In the genomic region with DNA sequence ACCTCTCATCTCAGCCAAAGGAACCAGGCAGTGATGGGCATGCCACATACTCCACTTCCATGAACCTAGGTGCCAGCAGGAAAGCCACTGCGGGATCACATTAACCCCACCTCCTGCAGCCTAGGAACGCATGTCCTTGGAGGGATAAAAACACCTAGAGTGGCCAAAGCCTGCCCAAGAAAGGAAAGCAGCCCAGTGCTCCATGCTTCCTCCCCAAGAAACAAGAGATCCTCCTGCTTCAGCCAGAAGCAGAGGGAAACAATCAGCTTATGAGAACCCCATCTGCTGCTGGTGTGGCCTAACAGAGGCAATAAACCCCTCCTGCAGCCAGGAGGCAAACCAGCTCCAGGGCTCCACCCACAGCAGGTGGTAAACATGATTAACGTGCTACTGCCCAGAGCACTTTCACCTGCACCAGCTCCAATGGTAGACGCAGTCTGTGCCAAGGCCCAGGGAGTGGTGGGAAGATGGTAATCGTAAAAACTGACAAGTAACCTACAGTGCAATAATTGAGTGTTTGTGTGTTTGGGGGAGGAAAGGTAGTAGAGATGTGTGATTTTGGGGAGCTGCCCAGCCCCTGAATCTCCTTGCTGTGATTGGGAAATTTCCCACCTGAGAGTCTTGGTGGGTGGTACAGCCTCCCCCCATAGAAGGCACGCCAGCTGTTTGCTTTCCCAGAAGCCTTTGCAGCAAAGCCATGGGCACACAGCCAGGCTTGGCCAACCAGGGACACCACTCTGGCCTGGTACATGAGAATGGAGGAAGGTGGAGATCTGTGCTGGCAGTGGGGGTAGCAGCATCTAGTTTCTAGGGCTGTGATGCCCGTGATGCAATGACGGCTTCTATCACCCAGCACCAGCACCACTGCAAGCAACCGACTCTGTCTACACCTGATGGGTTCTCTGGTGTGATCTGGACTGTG, we compare ENCODE assay signal across 13 cellular contexts. TPM values are rescaled to one million over a fixed set of nuclear protein-coding genes. Genes with fewer than 3 reads are reported as not detected.
DNase-seq lines count a peak whose midpoint lies in the region; ATAC-seq and TF ChIP-seq lines count a peak whose summit lies in the region.
"Had no signal": no experiment of that assay in that cellular context is flagged by ENCODE, and none has a peak within 500 bp of the region (broad histone marks: within the 10 kb centered on the region; RNA-seq: fewer than 3 reads in every experiment).

No MANE protein-coding gene starts in this region.

- H3K27ac Mint-ChIP-seq in stimulated activated naive CD8-positive, alpha-beta T cell treated with anti-CD3 and anti-CD28 coated beads, Interleukin-15, Interleukin-2, amounts not matched to agents 100 ng/mL and 50 ng/mL, for 24 hours, result peak overlapping the region; percentile 37
- H3K27ac Mint-ChIP-seq in stimulated activated naive CD8-positive, alpha-beta T cell treated with anti-CD3 and anti-CD28 coated beads, Interleukin-15, amount 100 ng/mL, for 72 hours, result peak overlapping the region in 1 of 2 donors; percentile 21
- H3K27ac Mint-ChIP-seq in activated CD4-positive, alpha-beta T cell treated with anti-CD3 and anti-CD28 coated beads, Interleukin-2, amount 10 ng/mL, durations not matched to agents 7 days and 5 days, result no peak overlapping the region
- H3K27ac Mint-ChIP-seq: activated CD4-positive, alpha-beta memory T cell treated with anti-CD3 and anti-CD28 coated beads for 36 hours; activated naive CD4-positive, alpha-beta T cell treated with anti-CD3 and anti-CD28 coated beads for 36 hours had no signal

- no peaks in the 10 kb centered on the region for H3K9me3 Mint-ChIP-seq in stimulated activated naive CD8-positive, alpha-beta T cell treated with anti-CD3 and anti-CD28 coated beads, Interleukin-15, Interleukin-2, amounts not matched to agents 100 ng/mL and 50 ng/mL, for 24 hours
- H3K9me3 Mint-ChIP-seq in stimulated activated naive CD8-positive, alpha-beta T cell treated with anti-CD3 and anti-CD28 coated beads, Interleukin-15, amount 100 ng/mL, for 72 hours, result peaks cover 0 to 6% of the 10 kb centered on the region in 2 donors
- H3K9me3 Mint-ChIP-seq in activated CD4-positive, alpha-beta T cell treated with anti-CD3 and anti-CD28 coated beads, Interleukin-2, amount 10 ng/mL, durations not matched to agents 7 days and 5 days, result peaks cover 7% of the 10 kb centered on the region
- H3K9me3 Mint-ChIP-seq: activated CD4-positive, alpha-beta memory T cell treated with anti-CD3 and anti-CD28 coated beads for 36 hours; activated naive CD4-positive, alpha-beta T cell treated with anti-CD3 and anti-CD28 coated beads for 36 hours; central memory CD8-positive, alpha-beta T cell had no signal

- no peak overlapping the region for H3K4me3 Mint-ChIP-seq in stimulated activated naive CD8-positive, alpha-beta T cell treated with anti-CD3 and anti-CD28 coated beads, Interleukin-15, Interleukin-2, amounts not matched to agents 100 ng/mL and 50 ng/mL, for 24 hours
- no peak overlapping the region for H3K4me3 Mint-ChIP-seq in stimulated activated naive CD8-positive, alpha-beta T cell treated with anti-CD3 and anti-CD28 coated beads, Interleukin-15, amount 100 ng/mL, for 72 hours
- H3K4me3 Mint-ChIP-seq in activated CD4-positive, alpha-beta T cell treated with anti-CD3 and anti-CD28 coated beads, Interleukin-2, amount 10 ng/mL, durations not matched to agents 7 days and 5 days, result no peak overlapping the region
- H3K4me3 Mint-ChIP-seq: activated CD4-positive, alpha-beta memory T cell treated with anti-CD3 and anti-CD28 coated beads for 36 hours; activated naive CD4-positive, alpha-beta T cell treated with anti-CD3 and anti-CD28 coated beads for 36 hours; central memory CD8-positive, alpha-beta T cell had no signal

- peaks cover 58% of the 10 kb centered on the region for H3K4me1 Mint-ChIP-seq in stimulated activated naive CD8-positive, alpha-beta T cell treated with anti-CD3 and anti-CD28 coated beads, Interleukin-15, Interleukin-2, amounts not matched to agents 100 ng/mL and 50 ng/mL, for 24 hours (ENCODE audit: low read depth)
- peaks cover 47% of the 10 kb centered on the region for H3K4me1 Mint-ChIP-seq in stimulated activated naive CD8-positive, alpha-beta T cell treated with anti-CD3 and anti-CD28 coated beads, Interleukin-15, amount 100 ng/mL, for 72 hours
- peaks cover 27% of the 10 kb centered on the region for H3K4me1 Mint-ChIP-seq in activated CD4-positive, alpha-beta T cell treated with anti-CD3 and anti-CD28 coated beads, Interleukin-2, amount 10 ng/mL, durations not matched to agents 7 days and 5 days

- POLR2A ChIA-PET in GM10248 (lab: Yijun Ruan, JAX), result no interaction called here
- POLR2A ChIA-PET in activated CD4-positive, alpha-beta T cell treated with anti-CD3 and anti-CD28 coated beads, Interleukin-2, amount 10 ng/mL, durations not matched to agents 7 days and 5 days (lab: Charles Lee), result no interaction called here

- no peaks in the 10 kb centered on the region for H3K27me3 Mint-ChIP-seq in stimulated activated naive CD8-positive, alpha-beta T cell treated with anti-CD3 and anti-CD28 coated beads, Interleukin-15, Interleukin-2, amounts not matched to agents 100 ng/mL and 50 ng/mL, for 24 hours
- H3K27me3 Mint-ChIP-seq in stimulated activated naive CD8-positive, alpha-beta T cell treated with anti-CD3 and anti-CD28 coated beads, Interleukin-15, amount 100 ng/mL, for 72 hours, result no peaks in the 10 kb centered on the region
- no peaks in the 10 kb centered on the region for H3K27me3 Mint-ChIP-seq in activated CD4-positive, alpha-beta T cell treated with anti-CD3 and anti-CD28 coated beads, Interleukin-2, amount 10 ng/mL, durations not matched to agents 7 days and 5 days
- H3K27me3 Mint-ChIP-seq: activated CD4-positive, alpha-beta memory T cell treated with anti-CD3 and anti-CD28 coated beads for 36 hours; central memory CD8-positive, alpha-beta T cell had no signal

- TF ChIP-seq CTCF in GM10248 (IDR thresholded peaks at IDR 0.05; ENCODE audit: control extremely low read depth, extremely low read depth, low read depth, missing control alignments), result no peak

- CTCF ChIA-PET in GM10248 (lab: Yijun Ruan, JAX), result interaction anchor here (0.9 to 3.3 kb wide), 11 partner anchors 13 to 196 kb away, joined by 3 to 13 read pairs (median 3); a partner anchor contains a TSS
- CTCF ChIA-PET in activated CD4-positive, alpha-beta T cell treated with anti-CD3 and anti-CD28 coated beads, Interleukin-2, amount 10 ng/mL, durations not matched to agents 7 days and 5 days (lab: Charles Lee), result interaction anchor here (1.6 to 1.9 kb wide), 2 partner anchors 21 to 196 kb away, joined by 3 to 8 read pairs; a partner anchor contains a TSS

- H3K36me3 Mint-ChIP-seq in stimulated activated naive CD8-positive, alpha-beta T cell treated with anti-CD3 and anti-CD28 coated beads, Interleukin-15, Interleukin-2, amounts not matched to agents 100 ng/mL and 50 ng/mL, for 24 hours (ENCODE audit: low read depth), result peaks cover 17% of the 10 kb centered on the region
- no peaks in the 10 kb centered on the region for H3K36me3 Mint-ChIP-seq in activated CD4-positive, alpha-beta T cell treated with anti-CD3 and anti-CD28 coated beads, Interleukin-2, amount 10 ng/mL, durations not matched to agents 7 days and 5 days (ENCODE audit: low read depth)
- H3K36me3 Mint-ChIP-seq: activated CD4-positive, alpha-beta memory T cell treated with anti-CD3 and anti-CD28 coated beads for 36 hours had no signal

- DNase-seq in stimulated activated naive CD8-positive, alpha-beta T cell treated with anti-CD3 and anti-CD28 coated beads, Interleukin-15, amount 100 ng/mL, for 72 hours, result no peak
- DNase-seq in NCI-H526 (lab: John Stamatoyannopoulos, UW) (peak; percentile 70 to 75), GM10248 (ENCODE audit: extremely low spot score) (no peak), 8988T (no peak)
- no peak for DNase-seq in activated CD4-positive, alpha-beta T cell treated with anti-CD3 and anti-CD28 coated beads, Interleukin-2, amount 10 ng/mL, durations not matched to agents 7 days and 5 days
- DNase-seq: activated CD4-positive, alpha-beta memory T cell treated with anti-CD3 and anti-CD28 coated beads for 36 hours; activated naive CD4-positive, alpha-beta T cell treated with anti-CD3 and anti-CD28 coated beads for 36 hours; GOT3; IMR-90 had no signal

- ATAC-seq in stimulated activated naive CD8-positive, alpha-beta T cell treated with anti-CD3 and anti-CD28 coated beads, Interleukin-15, amount 100 ng/mL, for 72 hours, result no peak
- peak; percentile 61 for ATAC-seq in esophagus mucosa
- no peak for ATAC-seq in HG03045 (IDR thresholded peaks at IDR 0.05; ENCODE audit: unreplicated experiment)

RNA-seq across cellular contexts. Expression of a gene that starts 50.6 kb away (rescaled TPM):
- 16.6 TPM for total RNA-seq in esophagus mucosa
- total RNA-seq in activated CD4-positive, alpha-beta T cell treated with anti-CD3 and anti-CD28 coated beads, Interleukin-2, amount 10 ng/mL, durations not matched to agents 7 days and 5 days, result 10 to 100 TPM; 18.1 to 20.0 TPM

Comparison
In these comparisons a context has a peak if more than half of its experiments do, and no peak if none do; other contexts are left out.
1. DNase-seq: peak in NCI-H526 (2 of 2); none in stimulated activated naive CD8-positive, alpha-beta T cell treated with anti-CD3 and anti-CD28 coated beads, Interleukin-15, amount 100 ng/mL, for 72 hours (0 of 2), GM10248 (single experiment), activated CD4-positive, alpha-beta T cell treated with anti-CD3 and anti-CD28 coated beads, Interleukin-2, amount 10 ng/mL, durations not matched to agents 7 days and 5 days (single experiment) and 8988T (single experiment).